In the genomic region with DNA sequence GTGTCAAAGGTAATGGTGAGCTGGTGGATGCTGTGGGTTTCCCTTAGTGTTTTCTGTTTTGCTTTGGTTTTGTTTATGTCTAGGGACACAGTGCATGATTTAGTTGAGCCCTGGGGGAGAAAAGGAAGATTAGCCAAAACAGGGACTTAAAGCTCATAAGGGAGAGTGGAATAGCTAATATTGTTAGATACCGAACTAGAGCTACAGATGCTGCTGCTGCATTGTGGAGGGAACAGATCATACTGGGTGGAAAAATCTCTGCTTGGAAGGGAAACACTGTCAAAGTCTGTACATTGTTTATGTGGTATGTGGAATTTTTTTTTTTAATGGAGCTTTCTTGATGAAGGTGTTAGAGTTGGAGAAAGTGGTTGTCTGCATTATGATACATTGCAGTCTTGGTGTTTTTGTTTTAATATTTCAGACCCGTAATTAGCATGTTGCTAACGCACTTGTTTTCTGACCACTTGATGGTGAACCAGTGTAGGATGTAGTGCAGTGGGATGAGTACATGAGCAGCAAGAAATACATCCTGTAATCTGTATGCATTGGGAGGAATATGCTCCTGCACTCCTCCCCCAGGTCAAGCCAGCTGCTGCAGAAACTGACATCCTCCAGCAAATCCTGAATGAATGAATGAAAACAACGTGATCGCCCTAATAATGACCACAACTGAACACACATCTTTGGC, we compare ENCODE assay signal across 8 cellular contexts. TPM values are rescaled to one million over a fixed set of nuclear protein-coding genes. Genes with fewer than 3 reads are reported as not detected.
A peak's percentile ranks its signal among the peaks of the same experiment; 100 is the strongest.
DNase-seq lines count a peak whose midpoint lies in the region; ATAC-seq, FAIRE-seq and TF ChIP-seq lines count a peak whose summit lies in the region.

No MANE protein-coding gene starts in this region.

- no peaks in the 10 kb centered on the region for H3F3A ChIP-seq in neural cell (ENCODE audit: insufficient read depth, low read length, poor library complexity, severe bottlenecking)

- FAIRE-seq in G401.6 (lab: Jason Lieb, UNC): peak; percentile 88

- TF ChIP-seq CTCF in neural cell (IDR thresholded peaks at IDR 0.05; ENCODE audit: poor library complexity, severe bottlenecking) (no peak), GM10248 (IDR thresholded peaks at IDR 0.05; ENCODE audit: control extremely low read depth, extremely low read depth, low read depth, missing control alignments) (no peak)

- peak overlapping the region; percentile 96 for H3K4me2 ChIP-seq in neural cell (ENCODE audit: low read length)

- POLR2A ChIA-PET in GM10248 (lab: Yijun Ruan, JAX): interaction anchor here (0.5 to 0.8 kb wide), 3 partner anchors 9 to 1305 kb away, joined by 3 to 5 read pairs (median 4); no protein-coding TSS in a partner anchor

- peaks cover 55% of the 10 kb centered on the region for H3K79me2 ChIP-seq in neural cell (replicated peaks; ENCODE audit: insufficient read depth, low read length)

- no peaks in the 10 kb centered on the region for H4K20me1 ChIP-seq in neural cell (ENCODE audit: insufficient read depth)

- H3K9ac ChIP-seq in neural cell (ENCODE audit: low read length): peak overlapping the region; percentile 94

- H3K9me3 ChIP-seq in neural cell (ENCODE audit: low read length): no peaks in the 10 kb centered on the region

- peak overlapping the region; percentile 79 for H3K4me3 ChIP-seq in neural cell (ENCODE audit: low read length)

- CTCF ChIA-PET in GM10248 (lab: Yijun Ruan, JAX): interaction anchor here (0.8 to 2.4 kb wide), 5 partner anchors 18 to 220 kb away, joined by 3 to 9 read pairs (median 5); no protein-coding TSS in a partner anchor

- peak overlapping the region; percentile 68 for H3K27ac ChIP-seq in neural cell (ENCODE audit: low read length)

- DNase-seq in NCI-H1092 treated with DMSO at 0.1 percent for 48 hours (lab: John Stamatoyannopoulos, UW) (peak; percentile 55), cerebellar cortex (ENCODE audit: low spot score) (peak; percentile 78), NCI-H526 treated with DMSO at 0.1 percent for 48 hours (lab: John Stamatoyannopoulos, UW) (no peak), NCI-H1930 (lab: John Stamatoyannopoulos, UW) (no peak), GM10248 (ENCODE audit: extremely low spot score) (no peak)

- TF ChIP-seq RAD21 in neural cell (conservative IDR thresholded peaks at IDR 0.05): peak; percentile 20

- TF ChIP-seq EP300 in neural cell (conservative IDR thresholded peaks at IDR 0.05; ENCODE audit: poor library complexity, severe bottlenecking): no peak

- no peak overlapping the region for H2AFZ ChIP-seq in neural cell (ENCODE audit: low read depth, low read length)

- ATAC-seq in GM18858 (IDR thresholded peaks at IDR 0.05; ENCODE audit: unreplicated experiment): no peak

- no peaks in the 10 kb centered on the region for H3K27me3 ChIP-seq in neural cell (ENCODE audit: insufficient read depth, low read depth, low read length)

- no peaks in the 10 kb centered on the region for H3K36me3 ChIP-seq in neural cell (ENCODE audit: insufficient read depth, low read length)

- H3K9me2 ChIP-seq in neural cell (ENCODE audit: insufficient read depth, low read length): no peaks in the 10 kb centered on the region

TF ChIP-seq in neural cell, 6 proteins besides CTCF, POLR2A, EP300 and RAD21:
- TF ChIP-seq TAF1 (IDR thresholded peaks at IDR 0.05; ENCODE audit: low read depth) (peak; percentile 61), MXI1 (conservative IDR thresholded peaks at IDR 0.05; ENCODE audit: poor library complexity, severe bottlenecking) (no peak)

RNA-seq across cellular contexts. Expression of a gene that starts 2.2 kb away (rescaled TPM):
- polyA plus RNA-seq in neural cell: 37.2 and 38.4 TPM in 2 replicates
- 48.5 and 48.9 TPM in 2 replicates for polyA minus RNA-seq in neural cell

Comparison
In these comparisons a context has a peak if more than half of its experiments do, and no peak if none do; other contexts are left out.
1. DNase-seq: peak in NCI-H1092 treated with DMSO at 0.1 percent for 48 hours (single experiment) and cerebellar cortex (single experiment); none in NCI-H526 treated with DMSO at 0.1 percent for 48 hours (single experiment), NCI-H1930 (0 of 2) and GM10248 (single experiment).